8 cellular contexts compared by ENCODE assay signal in the genomic region with DNA sequence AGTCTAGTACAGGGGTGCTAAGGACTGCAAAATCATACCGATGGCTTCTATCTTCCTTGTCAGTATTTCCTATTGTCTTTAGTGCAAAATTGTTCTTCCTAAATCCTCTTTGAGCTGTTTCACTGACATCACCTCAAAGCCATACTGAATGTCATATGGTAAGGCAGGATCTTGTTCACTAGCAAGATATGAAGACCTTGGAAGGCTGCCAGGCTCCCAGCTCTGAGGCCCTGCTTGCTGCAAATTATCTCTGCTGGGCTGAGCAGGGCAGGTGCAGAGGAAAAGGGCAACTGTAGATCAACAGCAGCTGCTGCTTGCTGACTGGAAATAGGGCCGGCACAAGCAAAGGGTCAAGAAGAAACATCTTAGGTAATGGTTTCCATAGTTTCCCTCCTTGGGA. TPM values are rescaled to one million over a fixed set of nuclear protein-coding genes. Genes with fewer than 3 reads are reported as not detected.
DNase-seq lines count a peak whose midpoint lies in the region; ATAC-seq and TF ChIP-seq lines count a peak whose summit lies in the region.

No MANE protein-coding gene starts in this region.

- H3K27me3 Mint-ChIP-seq in activated CD4-positive, alpha-beta T cell treated with anti-CD3 and anti-CD28 coated beads for 36 hours, result peaks cover 6% of the 10 kb centered on the region

- CTCF ChIA-PET in activated CD4-positive, alpha-beta T cell treated with anti-CD3 and anti-CD28 coated beads for 36 hours (lab: Charles Lee), result interaction anchor here (0.8 kb wide), 1 partner anchor 123 kb away, joined by 4 read pairs; no protein-coding TSS in a partner anchor

- TF ChIP-seq EP300 in gastroesophageal sphincter (IDR thresholded peaks at IDR 0.05), result no peak

- peak; percentile 33 for DNase-seq in activated CD4-positive, alpha-beta T cell treated with anti-CD3 and anti-CD28 coated beads for 36 hours
- no peak for DNase-seq in activated CD4-positive, alpha-beta T cell treated with anti-CD3 and anti-CD28 coated beads, Interleukin-2, amount 50 U/mL, for 1 hour
- DNase-seq in HS-5 (ENCODE audit: low read depth) (peak; percentile 30), NCI-H69 (lab: John Stamatoyannopoulos, UW) (peak; percentile 100), epithelial cell of prostate (ENCODE audit: low read depth, low spot score) (no peak), T1000 (lab: John Stamatoyannopoulos, UW) (no peak)
- no peak for DNase-seq in activated CD4-positive, CD25-positive, alpha-beta regulatory T cell treated with anti-CD3 and anti-CD28 coated beads, Interleukin-2, amount 50 U/mL, for 72 hours

- 29 to 43% methylated on average over 1 to 2 of the region's 2 CpGs for WGBS in gastroesophageal sphincter (ENCODE audit: low coverage in 1 of 2), 2 donors

- no peak overlapping the region for H3K4me3 Mint-ChIP-seq in activated CD4-positive, alpha-beta T cell treated with anti-CD3 and anti-CD28 coated beads for 36 hours

- no peak overlapping the region for H3K4me3 ChIP-seq in gastroesophageal sphincter

- no peaks in the 10 kb centered on the region for H3K36me3 Mint-ChIP-seq in activated CD4-positive, alpha-beta T cell treated with anti-CD3 and anti-CD28 coated beads for 36 hours (ENCODE audit: low read depth)

- TF ChIP-seq CTCF in gastroesophageal sphincter (IDR thresholded peaks at IDR 0.05), result no peak

- no peak for TF ChIP-seq POLR2A in gastroesophageal sphincter (IDR thresholded peaks at IDR 0.05)

- peaks cover 23% of the 10 kb centered on the region for H3K4me1 Mint-ChIP-seq in activated CD4-positive, alpha-beta T cell treated with anti-CD3 and anti-CD28 coated beads for 36 hours

- no peaks in the 10 kb centered on the region for H3K9me3 Mint-ChIP-seq in activated CD4-positive, alpha-beta T cell treated with anti-CD3 and anti-CD28 coated beads for 36 hours (ENCODE audit: low read depth)

- peaks cover 0 to 7% (median 0%) of the 10 kb centered on the region in 3 donors for H3K4me1 ChIP-seq in gastroesophageal sphincter

- POLR2A ChIA-PET in activated CD4-positive, alpha-beta T cell treated with anti-CD3 and anti-CD28 coated beads for 36 hours (lab: Charles Lee), result interaction anchor here (0.8 kb wide), 1 partner anchor 57 kb away, joined by 3 read pairs; no protein-coding TSS in a partner anchor

- intact Hi-C loops in activated CD4-positive, alpha-beta T cell treated with anti-CD3 and anti-CD28 coated beads for 36 hours (cut with DNase I, micrococcal nuclease), result no loop called here

- no peak overlapping the region for H3K27ac Mint-ChIP-seq in activated CD4-positive, alpha-beta T cell treated with anti-CD3 and anti-CD28 coated beads for 36 hours

- no peaks in the 10 kb centered on the region for H3K9me3 ChIP-seq in gastroesophageal sphincter

- no peaks in the 10 kb centered on the region for H3K36me3 ChIP-seq in gastroesophageal sphincter

- no peaks in the 10 kb centered on the region for H3K27me3 ChIP-seq in gastroesophageal sphincter

- peak overlapping the region; percentile 5 for H3K27ac ChIP-seq in epithelial cell of prostate
- H3K27ac ChIP-seq in gastroesophageal sphincter, result no peak overlapping the region

- no peak for ATAC-seq in activated CD4-positive, alpha-beta T cell treated with anti-CD3 and anti-CD28 coated beads for 36 hours
- ATAC-seq in gastroesophageal sphincter, result no peak

RNA-seq across cellular contexts. Expression of a gene that starts 58.2 kb away (rescaled TPM):
- total RNA-seq in activated CD4-positive, alpha-beta T cell treated with anti-CD3 and anti-CD28 coated beads for 36 hours, result 10 to 100 TPM; 58.7 to 97.2 TPM
- 1 to 10 TPM in 3 of 4 donors, not detected in 1; 1.2 to 2.7 (median 1.3) TPM for total RNA-seq in gastroesophageal sphincter

Comparison
In these comparisons a context has a peak if more than half of its experiments do, and no peak if none do; other contexts are left out.
1. DNase-seq: peak in activated CD4-positive, alpha-beta T cell treated with anti-CD3 and anti-CD28 coated beads for 36 hours (single experiment), HS-5 (single experiment) and NCI-H69 (single experiment); none in activated CD4-positive, alpha-beta T cell treated with anti-CD3 and anti-CD28 coated beads, Interleukin-2, amount 50 U/mL, for 1 hour (single experiment), epithelial cell of prostate (single experiment), T1000 (single experiment) and activated CD4-positive, CD25-positive, alpha-beta regulatory T cell treated with anti-CD3 and anti-CD28 coated beads, Interleukin-2, amount 50 U/mL, for 72 hours (single experiment).
2. RNA of a gene that starts 58.2 kb away (total RNA-seq): 58.7 to 97.2 TPM in activated CD4-positive, alpha-beta T cell treated with anti-CD3 and anti-CD28 coated beads for 36 hours; 1.2 to 2.7 TPM in gastroesophageal sphincter; every median in the first group is over 10 times any median in the second.